21 cellular contexts compared by ENCODE assay signal in the genomic region with DNA sequence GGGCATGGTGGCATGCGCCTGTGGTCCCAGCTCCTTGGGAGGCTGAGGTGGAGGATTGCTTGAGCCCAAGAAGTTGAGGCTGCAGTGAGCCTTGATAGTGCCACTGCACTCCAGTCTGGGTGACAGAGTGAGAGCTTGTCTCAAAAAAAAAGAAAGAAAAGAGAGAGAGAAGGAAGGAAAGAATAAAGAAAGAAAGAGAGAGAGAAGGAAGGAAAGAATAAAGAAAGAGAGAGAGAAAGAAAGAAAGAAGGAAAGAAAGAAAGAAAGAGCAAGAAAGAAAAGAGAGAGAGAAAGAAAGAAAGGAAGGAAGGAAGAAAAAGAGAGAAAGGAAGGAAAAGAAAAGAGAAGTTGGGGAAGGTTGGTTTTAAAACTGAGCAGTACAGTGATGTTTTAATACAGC.
"Had no signal": no experiment of that assay in that cellular context is flagged by ENCODE, and none has a peak within 500 bp of the region (broad histone marks: within the 10 kb centered on the region; RNA-seq: fewer than 3 reads in every experiment).

No MANE protein-coding gene starts in this region.

- DNase-seq: activated B cell treated with CpG ODN at 0.5 μM for 24 hours; activated CD4-positive, alpha-beta T cell treated with anti-CD3 and anti-CD28 coated beads, Interleukin-2, amount 50 U/mL, for 48 hours; activated effector memory CD4-positive, alpha-beta T cell treated with anti-CD3 and anti-CD28 coated beads, Interleukin-2, amount 50 U/mL, for 16 hours; activated naive CD4-positive, alpha-beta T cell treated with Interleukin-2 at 50 U/mL for 16 hours; activated T-cell treated with anti-CD3 and anti-CD28 coated beads for 4 hours; amygdala; IMR-90; KG1; NCI-H1048; NCI-H146; NCI-H187 treated with DMSO at 0.1 percent for 48 hours; NCI-H2081 treated with DMSO at 0.1 percent for 48 hours; NCI-H446; NCI-H524; PC-9; SHP77 treated with DMSO at 0.1 percent for 48 hours; T1000 had no signal

- H3K27ac Mint-ChIP-seq: activated B cell treated with CpG ODN at 0.5 μM for 24 hours; activated naive CD8-positive, alpha-beta T cell; brain; T-helper 1 cell treated with Interleukin-12 subunit alpha and Interleukin-12 subunit beta and Interleukin-4 antibody, amounts not matched to agents 30 μg/mL and 1 μg/mL, for 36 hours had no signal

- H3K36me3 Mint-ChIP-seq: activated naive CD8-positive, alpha-beta T cell; brain had no signal

- H3K9me3 Mint-ChIP-seq: activated B cell treated with CpG ODN at 0.5 μM for 24 hours; central memory CD8-positive, alpha-beta T cell; T-helper 1 cell treated with Interleukin-12 subunit alpha and Interleukin-12 subunit beta and Interleukin-4 antibody, amounts not matched to agents 30 μg/mL and 1 μg/mL, for 36 hours had no signal

- H3K4me3 Mint-ChIP-seq: activated B cell treated with CpG ODN at 0.5 μM for 24 hours; activated naive CD8-positive, alpha-beta T cell; brain; central memory CD8-positive, alpha-beta T cell; T-helper 1 cell treated with Interleukin-12 subunit alpha and Interleukin-12 subunit beta and Interleukin-4 antibody, amounts not matched to agents 30 μg/mL and 1 μg/mL, for 36 hours had no signal

- H3K27me3 Mint-ChIP-seq: activated naive CD8-positive, alpha-beta T cell had no signal

- H3K27ac ChIP-seq: PC-9 had no signal

- H3K4me2 ChIP-seq: PC-9 had no signal

- H2AFZ ChIP-seq: PC-9 had no signal

- H3K4me3 ChIP-seq: PC-9 had no signal

- H3K4me1 Mint-ChIP-seq: central memory CD8-positive, alpha-beta T cell had no signal
